ENCODE assay signal across 8 cellular contexts in genomic region chr1:39394598-39394997, GRCh38.
A peak's percentile ranks its signal among the peaks of the same experiment; 100 is the strongest.
DNase-seq lines count a peak whose midpoint lies in the region; TF ChIP-seq lines count a peak whose summit lies in the region.

No MANE protein-coding gene starts in this region.

- no peak for TF ChIP-seq CTCF in breast epithelium (IDR thresholded peaks at IDR 0.05)

- H3K9me3 ChIP-seq in BLaER1 (no peaks in the 10 kb centered on the region), breast epithelium (no peaks in the 10 kb centered on the region)

- peak overlapping the region; percentile 76 for H3K27ac ChIP-seq in BLaER1
- H3K27ac ChIP-seq in breast epithelium = peak overlapping the region; percentile 62 to 78

- H3K4me2 ChIP-seq in BLaER1 = peak overlapping the region; percentile 72

- H3K4me1 ChIP-seq in BLaER1 (peaks cover 78% of the 10 kb centered on the region), breast epithelium (peaks cover 3 to 36% of the 10 kb centered on the region in 2 donors)

- H3K9ac ChIP-seq in BLaER1 = peak overlapping the region; percentile 60; the same call in 1 of the 2 replicates

- intact Hi-C loops in breast epithelium (cut with DNase I; ENCODE audit: low total_unique reads) = no loop called here

- peaks cover 100% of the 10 kb centered on the region for H4K20me1 ChIP-seq in BLaER1

- DNase-seq in Jurkat, Clone E6-1 (ENCODE audit: low read depth, low spot score) = peak; percentile 74
- DNase-seq in breast epithelium (ENCODE audit: low spot score in 2 of 2) (no peak), mucosa of gallbladder (ENCODE audit: low spot score) (peak; percentile 67), HUDEP-2 (lab: John Stamatoyannopoulos, UW; ENCODE audit: unreplicated experiment in 76 of 76) (no peak), NCI-H1092 (lab: John Stamatoyannopoulos, UW) (no peak), GF-D8 (lab: John Stamatoyannopoulos, UW) (no peak), mesenteric fat pad (ENCODE audit: low spot score) (no peak)

- H3K36me3 ChIP-seq in BLaER1 (peaks cover 51% of the 10 kb centered on the region), breast epithelium (no peaks in the 10 kb centered on the region)

- no peak for TF ChIP-seq POLR2A in breast epithelium (IDR thresholded peaks at IDR 0.05)

- H3K27me3 ChIP-seq in BLaER1 (no peaks in the 10 kb centered on the region), breast epithelium (no peaks in the 10 kb centered on the region)

- H3K4me3 ChIP-seq in BLaER1 = no peak overlapping the region
- H3K4me3 ChIP-seq in Jurkat, Clone E6-1 (ENCODE audit: low read length) = no peak overlapping the region
- H3K4me3 ChIP-seq in breast epithelium = no peak overlapping the region

Comparison
In these comparisons a context has a peak if more than half of its experiments do, and no peak if none do; other contexts are left out.
1. DNase-seq: peak in Jurkat, Clone E6-1 (single experiment) and mucosa of gallbladder (single experiment); none in breast epithelium (0 of 2), HUDEP-2 (0 of 76), NCI-H1092 (single experiment), GF-D8 (single experiment) and mesenteric fat pad (single experiment).